Comparison of ENCODE assay signal across 14 cellular contexts in genomic region chr7:96400518-96400917, GRCh38.
A peak's percentile ranks its signal among the peaks of the same experiment; 100 is the strongest.
DNase-seq lines count a peak whose midpoint lies in the region; ATAC-seq, FAIRE-seq and TF ChIP-seq lines count a peak whose summit lies in the region.
"Had no signal": no experiment of that assay in that cellular context is flagged by ENCODE, and none has a peak within 500 bp of the region (broad histone marks: within the 10 kb centered on the region; RNA-seq: fewer than 3 reads in every experiment).

No MANE protein-coding gene starts in this region.

- FAIRE-seq in bronchial epithelial cell (lab: Jason Lieb, UNC) = no peak
- FAIRE-seq: GM12892 had no signal

- H2AK9ac ChIP-seq in IMR-90 (replicated peaks; ENCODE audit: low read depth, low read length, poor library complexity) = no peak overlapping the region

- POLR2A ChIA-PET in IMR-90 (lab: Charles Lee; ENCODE audit: unreplicated experiment) = no interaction called here
- POLR2A ChIA-PET in PC-3 (lab: Charles Lee; ENCODE audit: unreplicated experiment) = no interaction called here
- POLR2A ChIA-PET in activated CD8-positive, alpha-beta T cell treated with anti-CD3 and anti-CD28 coated beads for 36 hours (lab: Charles Lee) = no interaction called here
- POLR2A ChIA-PET in activated CD4-positive, alpha-beta memory T cell treated with anti-CD3 and anti-CD28 coated beads, Interleukin-2, amount 10 ng/mL, durations not matched to agents 7 days and 5 days (lab: Charles Lee) = no interaction called here

- no peak for TF ChIP-seq POLR2A in IMR-90 (IDR thresholded peaks at IDR 0.05; ENCODE audit: low read depth, low read length)

- no peaks in the 10 kb centered on the region for H3K36me3 Mint-ChIP-seq in activated CD8-positive, alpha-beta T cell treated with anti-CD3 and anti-CD28 coated beads for 36 hours (ENCODE audit: low read depth)
- no peaks in the 10 kb centered on the region for H3K36me3 Mint-ChIP-seq in activated CD4-positive, alpha-beta memory T cell treated with anti-CD3 and anti-CD28 coated beads, Interleukin-2, amount 10 ng/mL, durations not matched to agents 7 days and 5 days (ENCODE audit: low read depth)

- no peak overlapping the region for H2BK15ac ChIP-seq in IMR-90 (ENCODE audit: low read depth, low read length)

- H3K79me1 ChIP-seq in IMR-90 (ENCODE audit: low read depth in 1 of 2, low read length in 2 of 2) = no peaks in the 10 kb centered on the region

- H3K9me3 Mint-ChIP-seq in activated CD8-positive, alpha-beta T cell treated with anti-CD3 and anti-CD28 coated beads for 36 hours = no peaks in the 10 kb centered on the region
- no peaks in the 10 kb centered on the region for H3K9me3 Mint-ChIP-seq in activated CD4-positive, alpha-beta memory T cell treated with anti-CD3 and anti-CD28 coated beads, Interleukin-2, amount 10 ng/mL, durations not matched to agents 7 days and 5 days

- H3K4me3 ChIP-seq in IMR-90 (ENCODE audit: insufficient read depth, low read depth, low read length) = no peak overlapping the region
- H3K4me3 ChIP-seq in PC-3 (ENCODE audit: low read length) = no peak overlapping the region
- H3K4me3 ChIP-seq in bronchial epithelial cell (ENCODE audit: low read depth, low read length) = no peak overlapping the region
- H3K4me3 ChIP-seq: SJCRH30 had no signal

- H4K91ac ChIP-seq in IMR-90 (ENCODE audit: insufficient read depth, low read depth, low read length) = no peak overlapping the region

- no peaks in the 10 kb centered on the region for H3K9me2 ChIP-seq in PC-3 (replicated peaks; ENCODE audit: low read length)

- H2BK5ac ChIP-seq in IMR-90 (ENCODE audit: low read depth, low read length, poor library complexity, severe bottlenecking) = no peak overlapping the region

- ATAC-seq in IMR-90 (ENCODE audit: low read depth) (no peak), PC-3 (no peak)
- ATAC-seq in activated CD8-positive, alpha-beta T cell treated with anti-CD3 and anti-CD28 coated beads for 36 hours = no peak

- H3K4me1 ChIP-seq in IMR-90 (ENCODE audit: control insufficient read depth, insufficient read depth, low read length) (no peaks in the 10 kb centered on the region), PC-3 (ENCODE audit: insufficient read depth, low read length) (no peaks in the 10 kb centered on the region)
- H3K4me1 ChIP-seq: SJCRH30 had no signal

- no peak for TF ChIP-seq RAD21 in IMR-90 (IDR thresholded peaks at IDR 0.05; ENCODE audit: low read length)

- no peak overlapping the region for H3K23ac ChIP-seq in IMR-90 (ENCODE audit: low read depth, low read length)

- no peak overlapping the region for H3K9ac ChIP-seq in IMR-90 (ENCODE audit: low read depth, low read length)
- no peak overlapping the region for H3K9ac ChIP-seq in PC-3 (ENCODE audit: low read length)

- BruUV-seq in IMR-90 (replicated peaks; lab: Mats Ljungman, UMichigan) = no TSS peak
- BruUV-seq in PC-3 (replicated peaks; lab: Mats Ljungman, UMichigan) = no TSS peak

- in situ Hi-C loops in IMR-90 (cut with MboI; ENCODE audit: low sequenced_read_pairs) = no loop called here

- no peak overlapping the region for H3K18ac ChIP-seq in IMR-90 (ENCODE audit: low read depth, low read length)

- no peak overlapping the region for H3K4ac ChIP-seq in IMR-90 (ENCODE audit: low read depth, low read length)

- no peak overlapping the region for H3K27ac Mint-ChIP-seq in activated CD8-positive, alpha-beta T cell treated with anti-CD3 and anti-CD28 coated beads for 36 hours
- H3K27ac Mint-ChIP-seq in activated CD4-positive, alpha-beta memory T cell treated with anti-CD3 and anti-CD28 coated beads, Interleukin-2, amount 10 ng/mL, durations not matched to agents 7 days and 5 days = no peak overlapping the region

- no peak overlapping the region for H4K8ac ChIP-seq in IMR-90 (ENCODE audit: low read depth in 2 of 2, low read length in 2 of 2)

- H3K36me3 ChIP-seq in IMR-90 (ENCODE audit: control insufficient read depth, insufficient read depth, low read length) = no peaks in the 10 kb centered on the region
- no peaks in the 10 kb centered on the region for H3K36me3 ChIP-seq in PC-3 (ENCODE audit: low read depth, low read length)
- no peaks in the 10 kb centered on the region for H3K36me3 ChIP-seq in bronchial epithelial cell (ENCODE audit: control insufficient read depth, insufficient read depth, low read length)
- H3K36me3 ChIP-seq: SJCRH30 had no signal

- peak; percentile 7 for DNase-seq in IMR-90
- DNase-seq in PC-3 = peak; percentile 49
- DNase-seq in bronchial epithelial cell (ENCODE audit: low read depth) = peak; percentile 72
- DNase-seq in renal cortical epithelial cell (ENCODE audit: low read depth) = peak; percentile 45
- DNase-seq in activated CD8-positive, alpha-beta T cell treated with anti-CD3 and anti-CD28 coated beads for 36 hours = no peak
- no peak for DNase-seq in middle frontal gyrus (ENCODE audit: extremely low spot score, low spot score)
- DNase-seq in activated CD4-positive, alpha-beta memory T cell treated with anti-CD3 and anti-CD28 coated beads, Interleukin-2, amount 10 ng/mL, durations not matched to agents 7 days and 5 days = no peak
- DNase-seq: COR-L47, NCI-H1436, NCI-H2029 treated with DMSO at 0.1 percent for 48 hours, NCI-H2171 treated with DMSO at 0.1 percent for 48 hours, NCI-H82, SJCRH30 had no signal

- H2AK5ac ChIP-seq in IMR-90 (ENCODE audit: low read depth, low read length) = no peak overlapping the region

- peaks cover 19% of the 10 kb centered on the region for H3K27me3 Mint-ChIP-seq in activated CD8-positive, alpha-beta T cell treated with anti-CD3 and anti-CD28 coated beads for 36 hours
- H3K27me3 Mint-ChIP-seq in activated CD4-positive, alpha-beta memory T cell treated with anti-CD3 and anti-CD28 coated beads, Interleukin-2, amount 10 ng/mL, durations not matched to agents 7 days and 5 days = peaks cover 14% of the 10 kb centered on the region

- H4K20me1 ChIP-seq in IMR-90 (ENCODE audit: insufficient read depth, low read length) (no peaks in the 10 kb centered on the region), PC-3 (ENCODE audit: low read length) (no peaks in the 10 kb centered on the region)

- H3K9me1 ChIP-seq in IMR-90 (ENCODE audit: insufficient read depth, low read length) = no peaks in the 10 kb centered on the region

- no peak overlapping the region for H2BK20ac ChIP-seq in IMR-90 (ENCODE audit: low read depth, low read length)

- H3K4me2 ChIP-seq in IMR-90 (ENCODE audit: low read depth, low read length) (no peak overlapping the region), PC-3 (ENCODE audit: low read length) (no peak overlapping the region)

- no peak overlapping the region for H3K4me3 Mint-ChIP-seq in activated CD8-positive, alpha-beta T cell treated with anti-CD3 and anti-CD28 coated beads for 36 hours
- no peak overlapping the region for H3K4me3 Mint-ChIP-seq in activated CD4-positive, alpha-beta memory T cell treated with anti-CD3 and anti-CD28 coated beads, Interleukin-2, amount 10 ng/mL, durations not matched to agents 7 days and 5 days

- H3K27ac ChIP-seq in IMR-90 (ENCODE audit: insufficient read depth, low read length) = no peak overlapping the region
- no peak overlapping the region for H3K27ac ChIP-seq in PC-3 (ENCODE audit: low read length)
- H3K27ac ChIP-seq: SJCRH30 had no signal

- TF ChIP-seq CTCF in IMR-90 (conservative IDR thresholded peaks at IDR 0.05; ENCODE audit: low read depth, low read length) (no peak), PC-3 (conservative IDR thresholded peaks at IDR 0.05; ENCODE audit: low read depth, low read length) (no peak), bronchial epithelial cell (IDR thresholded peaks at IDR 0.05; ENCODE audit: insufficient read depth, low read length, severe bottlenecking) (no peak)
- no peak for TF ChIP-seq CTCF in activated CD8-positive, alpha-beta T cell treated with anti-CD3 and anti-CD28 coated beads for 36 hours (IDR thresholded peaks at IDR 0.05)

- no peaks in the 10 kb centered on the region for H3K27me3 ChIP-seq in IMR-90 (ENCODE audit: control insufficient read depth, insufficient read depth, low read length)
- no peaks in the 10 kb centered on the region for H3K27me3 ChIP-seq in PC-3 (ENCODE audit: low read length)
- H3K27me3 ChIP-seq in bronchial epithelial cell (ENCODE audit: control insufficient read depth, insufficient read depth, low read length) = no peaks in the 10 kb centered on the region
- H3K27me3 ChIP-seq: SJCRH30 had no signal

- no peak overlapping the region for H4K5ac ChIP-seq in IMR-90 (ENCODE audit: low read depth, low read length)

- no peak overlapping the region for H3K56ac ChIP-seq in IMR-90 (ENCODE audit: extremely low read depth, insufficient read depth, low read length)

- no peaks in the 10 kb centered on the region for H3K4me1 Mint-ChIP-seq in activated CD8-positive, alpha-beta T cell treated with anti-CD3 and anti-CD28 coated beads for 36 hours (ENCODE audit: low read depth)
- H3K4me1 Mint-ChIP-seq in activated CD4-positive, alpha-beta memory T cell treated with anti-CD3 and anti-CD28 coated beads, Interleukin-2, amount 10 ng/mL, durations not matched to agents 7 days and 5 days = no peaks in the 10 kb centered on the region

- H2AFZ ChIP-seq in IMR-90 (replicated peaks; ENCODE audit: low read length, poor library complexity) (no peak overlapping the region), PC-3 (ENCODE audit: low read length) (no peak overlapping the region)

- no peaks in the 10 kb centered on the region for H3F3A ChIP-seq in PC-3 (ENCODE audit: low read length, unreplicated experiment)

- intact Hi-C loops in IMR-90 (cut with micrococcal nuclease) (no loop called here), PC-3 (cut with micrococcal nuclease) (no loop called here)
- intact Hi-C loops in activated CD8-positive, alpha-beta T cell treated with anti-CD3 and anti-CD28 coated beads for 36 hours (cut with micrococcal nuclease) = loop anchor here (10.0 kb wide), 1 partner anchor 486 kb away; no protein-coding TSS in a partner anchor

- H3K14ac ChIP-seq in IMR-90 (replicated peaks; ENCODE audit: low read depth, low read length) = no peak overlapping the region

- CTCF ChIA-PET in IMR-90 (lab: Yijun Ruan, JAX) (no interaction called here), PC-3 (lab: Charles Lee) (no interaction called here)
- CTCF ChIA-PET in activated CD8-positive, alpha-beta T cell treated with anti-CD3 and anti-CD28 coated beads for 36 hours (lab: Charles Lee) = no interaction called here
- CTCF ChIA-PET in activated CD4-positive, alpha-beta memory T cell treated with anti-CD3 and anti-CD28 coated beads, Interleukin-2, amount 10 ng/mL, durations not matched to agents 7 days and 5 days (lab: Charles Lee) = no interaction called here

- H3K9me3 ChIP-seq in IMR-90 (ENCODE audit: control insufficient read depth, insufficient read depth, low read length) = no peaks in the 10 kb centered on the region
- no peaks in the 10 kb centered on the region for H3K9me3 ChIP-seq in PC-3 (ENCODE audit: low read length)
- H3K9me3 ChIP-seq: SJCRH30 had no signal

- H3K79me2 ChIP-seq in PC-3 (ENCODE audit: low read length) = no peaks in the 10 kb centered on the region

- no peak overlapping the region for H2BK120ac ChIP-seq in IMR-90 (ENCODE audit: low read depth, low read length)

- dilution Hi-C loops in IMR-90 (cut with HindIII; ENCODE audit: low sequenced_read_pairs, unreplicated experiment) = no loop called here

TF ChIP-seq in IMR-90, 13 proteins besides CTCF, POLR2A, EP300 and RAD21 (continues in another document):
- TF ChIP-seq FOS (IDR thresholded peaks at IDR 0.05; ENCODE audit: low read depth, low read length) = no peak
- TF ChIP-seq RFX5 (IDR thresholded peaks at IDR 0.05; ENCODE audit: low read depth, low read length) = no peak
- no peak for TF ChIP-seq NFE2L2 (IDR thresholded peaks at IDR 0.05; ENCODE audit: low read depth, low read length)
- TF ChIP-seq SMC3 (IDR thresholded peaks at IDR 0.05; ENCODE audit: low read depth, low read length) = no peak

Comparison
In these comparisons a context has a peak if more than half of its experiments do, and no peak if none do; other contexts are left out.
1. DNase-seq: peak in IMR-90 (single experiment), PC-3 (single experiment), bronchial epithelial cell (single experiment) and renal cortical epithelial cell (single experiment); none in activated CD8-positive, alpha-beta T cell treated with anti-CD3 and anti-CD28 coated beads for 36 hours (single experiment), middle frontal gyrus (single experiment) and activated CD4-positive, alpha-beta memory T cell treated with anti-CD3 and anti-CD28 coated beads, Interleukin-2, amount 10 ng/mL, durations not matched to agents 7 days and 5 days (single experiment).